ENCODE assay signal across 11 cellular contexts in genomic region chr9:110257971-110258370, GRCh38. TPM values are rescaled to one million over a fixed set of nuclear protein-coding genes. Genes with fewer than 3 reads are reported as not detected.
DNase-seq lines count a peak whose midpoint lies in the region; ATAC-seq and TF ChIP-seq lines count a peak whose summit lies in the region.
"Had no signal": no experiment of that assay in that cellular context is flagged by ENCODE, and none has a peak within 500 bp of the region (broad histone marks: within the 10 kb centered on the region; RNA-seq: fewer than 3 reads in every experiment).

No MANE protein-coding gene starts in this region.

- H3K14ac ChIP-seq in IMR-90 (replicated peaks; ENCODE audit: low read depth, low read length) = peak overlapping the region; percentile 94; the same call in 1 of the 2 replicates

- no peak for TF ChIP-seq RAD21 in IMR-90 (IDR thresholded peaks at IDR 0.05; ENCODE audit: low read length)

- no peak for ATAC-seq in IMR-90 (ENCODE audit: low read depth)
- no peak for ATAC-seq in GM21528 (IDR thresholded peaks at IDR 0.05; ENCODE audit: low FRiP score, unreplicated experiment)

- peak overlapping the region; percentile 90; the same call in 1 of the 2 replicates for H3K56ac ChIP-seq in IMR-90 (ENCODE audit: extremely low read depth, insufficient read depth, low read length)

- DNase-seq in IMR-90 = peak; percentile 15
- DNase-seq in neural crest cell (ENCODE audit: low read depth, low spot score) = no peak
- no peak for DNase-seq in NCI-H1436 (lab: John Stamatoyannopoulos, UW)
- DNase-seq in activated CD4-positive, CD25-positive, alpha-beta regulatory T cell treated with anti-CD3 and anti-CD28 coated beads, Interleukin-2, amount 50 U/mL, for 72 hours = no peak
- DNase-seq in activated CD4-positive, alpha-beta T cell treated with anti-CD3 and anti-CD28 coated beads for 4 hours = no peak
- DNase-seq: activated CD4-positive, CD25-positive, alpha-beta regulatory T cell; NCI-H226 had no signal

- in situ Hi-C loops in IMR-90 (cut with MboI; ENCODE audit: low sequenced_read_pairs) = no loop called here

- H3K79me1 ChIP-seq in IMR-90 (ENCODE audit: low read depth in 1 of 2, low read length in 2 of 2) = peaks cover 7 to 37% of the 10 kb centered on the region in 2 experiments; a peak in 2 of 4 replicates

- H3K27me3 ChIP-seq in BLaER1 treated with 17β-estradiol and CSF1 and Interleukin-3, amounts not matched to agents 10 nM and 100 nM = no peaks in the 10 kb centered on the region
- H3K27me3 ChIP-seq in IMR-90 (ENCODE audit: control insufficient read depth, insufficient read depth, low read length) = no peaks in the 10 kb centered on the region

- H3K18ac ChIP-seq in IMR-90 (ENCODE audit: low read depth, low read length) = peak overlapping the region; percentile 93; the same call in 1 of the 2 replicates

- H3K36me3 ChIP-seq in BLaER1 treated with 17β-estradiol and CSF1 and Interleukin-3, amounts not matched to agents 10 nM and 100 nM = peaks cover 0 to 7% (median 0%) of the 10 kb centered on the region in 11 experiments; a peak in 1 of 22 replicates
- H3K36me3 ChIP-seq in IMR-90 (ENCODE audit: control insufficient read depth, insufficient read depth, low read length) = no peaks in the 10 kb centered on the region

- no peaks in the 10 kb centered on the region for H3K9me3 ChIP-seq in BLaER1 treated with 17β-estradiol and CSF1 and Interleukin-3, amounts not matched to agents 10 nM and 100 nM (replicated peaks in 1 of 11)
- H3K9me3 ChIP-seq in IMR-90 (ENCODE audit: control insufficient read depth, insufficient read depth, low read length) = no peaks in the 10 kb centered on the region

- no peaks in the 10 kb centered on the region for H3K9me3 Mint-ChIP-seq in dendritic cell treated with granulocyte-macrophage colony-stimulating factor and Interleukin-4, amounts not matched to agents 40 ng/mL and 50 ng/mL, for 4 days
- no peaks in the 10 kb centered on the region for H3K9me3 Mint-ChIP-seq in neural crest cell

- H2BK20ac ChIP-seq in IMR-90 (ENCODE audit: low read depth, low read length) = peak overlapping the region; percentile 33; the same call in 1 of the 2 replicates

- WGBS in IMR-90 (ENCODE audit: extremely low coverage in 2 of 2, insufficient read length in 1 of 2), 2 experiments = no CpG with 5 or more reads among the region's 1 CpG

- peak overlapping the region; percentile 86; the same call in 1 of the 2 replicates for H3K23ac ChIP-seq in IMR-90 (ENCODE audit: low read depth, low read length)

- peak overlapping the region in 9 of 11 experiments; percentile 69 to 96 (median 93); a peak in 14 of 22 replicates for H3K27ac ChIP-seq in BLaER1 treated with 17β-estradiol and CSF1 and Interleukin-3, amounts not matched to agents 10 nM and 100 nM
- H3K27ac ChIP-seq in IMR-90 (ENCODE audit: insufficient read depth, low read length) = peak overlapping the region; percentile 91; the same call in 1 of the 2 replicates

- H2BK120ac ChIP-seq in IMR-90 (ENCODE audit: low read depth, low read length) = peak overlapping the region; percentile 81

- H4K20me1 ChIP-seq in BLaER1 treated with 17β-estradiol and CSF1 and Interleukin-3, amounts not matched to agents 10 nM and 100 nM = peaks cover 22 to 32% (median 28%) of the 10 kb centered on the region in 11 experiments
- peaks cover 30% of the 10 kb centered on the region for H4K20me1 ChIP-seq in IMR-90 (ENCODE audit: insufficient read depth, low read length)

- TF ChIP-seq CTCF in IMR-90 (conservative IDR thresholded peaks at IDR 0.05; ENCODE audit: low read depth, low read length) = no peak
- no peak for TF ChIP-seq CTCF in neural crest cell (conservative IDR thresholded peaks at IDR 0.05)

- H3K4ac ChIP-seq in IMR-90 (ENCODE audit: low read depth, low read length) = peak overlapping the region; percentile 95

- peaks cover 27 to 44% (median 30%) of the 10 kb centered on the region in 10 experiments for H3K4me1 ChIP-seq in BLaER1 treated with 17β-estradiol and CSF1 and Interleukin-3, amounts not matched to agents 10 nM and 100 nM
- H3K4me1 ChIP-seq in IMR-90 (ENCODE audit: control insufficient read depth, insufficient read depth, low read length) = peaks cover 12% of the 10 kb centered on the region

- intact Hi-C loops in IMR-90 (cut with micrococcal nuclease) = loop anchor here (5.0 to 10.0 kb wide), 6 partner anchors 94 to 364 kb away; partner anchors contain the start of gene SVEP1
- intact Hi-C loops in dendritic cell treated with granulocyte-macrophage colony-stimulating factor and Interleukin-4, amounts not matched to agents 40 ng/mL and 50 ng/mL, for 4 days (cut with micrococcal nuclease) = loop anchor here (10.0 kb wide), 2 partner anchors 67 to 1227 kb away; partner anchors contain the start of gene ECPAS

- no peak for TF ChIP-seq POLR2A in IMR-90 (IDR thresholded peaks at IDR 0.05; ENCODE audit: low read depth, low read length)

- CTCF ChIA-PET in IMR-90 (lab: Yijun Ruan, JAX) = interaction anchor here (1.0 kb wide), 1 partner anchor 63 kb away, joined by 3 read pairs; no protein-coding TSS in a partner anchor

- peak overlapping the region; percentile 92; the same call in 1 of the 3 replicates for H2BK15ac ChIP-seq in IMR-90 (ENCODE audit: low read depth, low read length)

- peak overlapping the region; percentile 74 to 93 (median 90) for H3K4me2 ChIP-seq in BLaER1 treated with 17β-estradiol and CSF1 and Interleukin-3, amounts not matched to agents 10 nM and 100 nM
- peak overlapping the region; percentile 88 for H3K4me2 ChIP-seq in IMR-90 (ENCODE audit: low read depth, low read length)

- peak overlapping the region; percentile 46; the same call in 1 of the 2 replicates for H2AK5ac ChIP-seq in IMR-90 (ENCODE audit: low read depth, low read length)

- H3K4me1 Mint-ChIP-seq in dendritic cell treated with granulocyte-macrophage colony-stimulating factor and Interleukin-4, amounts not matched to agents 40 ng/mL and 50 ng/mL, for 4 days (ENCODE audit: low read depth) = peaks cover 59% of the 10 kb centered on the region
- H3K4me1 Mint-ChIP-seq in neural crest cell = peaks cover 40% of the 10 kb centered on the region

- H4K5ac ChIP-seq in IMR-90 (ENCODE audit: low read depth, low read length) = peak overlapping the region; percentile 89

- H3K27me3 Mint-ChIP-seq in dendritic cell treated with granulocyte-macrophage colony-stimulating factor and Interleukin-4, amounts not matched to agents 40 ng/mL and 50 ng/mL, for 4 days = no peaks in the 10 kb centered on the region
- H3K27me3 Mint-ChIP-seq in neural crest cell (ENCODE audit: low read depth) = no peaks in the 10 kb centered on the region

- no peak overlapping the region for H2BK5ac ChIP-seq in IMR-90 (ENCODE audit: low read depth, low read length, poor library complexity, severe bottlenecking)

- H3K4me3 Mint-ChIP-seq in dendritic cell treated with granulocyte-macrophage colony-stimulating factor and Interleukin-4, amounts not matched to agents 40 ng/mL and 50 ng/mL, for 4 days = peak overlapping the region; percentile 98
- H3K4me3 Mint-ChIP-seq in neural crest cell = peak overlapping the region; percentile 96

- peak overlapping the region; percentile 58 for H2AK9ac ChIP-seq in IMR-90 (replicated peaks; ENCODE audit: low read depth, low read length, poor library complexity)

- POLR2A ChIA-PET in IMR-90 (lab: Charles Lee; ENCODE audit: unreplicated experiment) = interaction anchor here (1.0 kb wide), 2 partner anchors 14 to 21 kb away, joined by 3 read pairs; no protein-coding TSS in a partner anchor

- dilution Hi-C loops in IMR-90 (cut with HindIII; ENCODE audit: low sequenced_read_pairs, unreplicated experiment) = no loop called here

- peak overlapping the region in 5 of 10 experiments; percentile 92 to 95 (median 95); a peak in 5 of 20 replicates for H3K4me3 ChIP-seq in BLaER1 treated with 17β-estradiol and CSF1 and Interleukin-3, amounts not matched to agents 10 nM and 100 nM
- no peak overlapping the region for H3K4me3 ChIP-seq in IMR-90 (ENCODE audit: insufficient read depth, low read depth, low read length)

- H2AFZ ChIP-seq in IMR-90 (replicated peaks; ENCODE audit: low read length, poor library complexity) = peak overlapping the region; percentile 100

- peak overlapping the region; percentile 72 to 98; a peak in 2 of 4 replicates for H4K8ac ChIP-seq in IMR-90 (ENCODE audit: low read depth in 2 of 2, low read length in 2 of 2)

- H4K91ac ChIP-seq in IMR-90 (ENCODE audit: insufficient read depth, low read depth, low read length) = peak overlapping the region; percentile 98; the same call in 1 of the 2 replicates

- H3K9ac ChIP-seq in BLaER1 treated with 17β-estradiol and CSF1 and Interleukin-3, amounts not matched to agents 10 nM and 100 nM = peak overlapping the region in 8 of 11 experiments; percentile 85 to 97 (median 94); a peak in 14 of 22 replicates
- peak overlapping the region; percentile 69; the same call in 1 of the 2 replicates for H3K9ac ChIP-seq in IMR-90 (ENCODE audit: low read depth, low read length)
- H3K9ac ChIP-seq: parathyroid adenoma had no signal

- no TSS peak for BruUV-seq in IMR-90 (replicated peaks; lab: Mats Ljungman, UMichigan)

- peak overlapping the region; percentile 96 for H3K27ac Mint-ChIP-seq in dendritic cell treated with granulocyte-macrophage colony-stimulating factor and Interleukin-4, amounts not matched to agents 40 ng/mL and 50 ng/mL, for 4 days
- no peak overlapping the region for H3K27ac Mint-ChIP-seq in neural crest cell (ENCODE audit: unreplicated experiment)

- peaks cover 26% of the 10 kb centered on the region for H3K36me3 Mint-ChIP-seq in dendritic cell treated with granulocyte-macrophage colony-stimulating factor and Interleukin-4, amounts not matched to agents 40 ng/mL and 50 ng/mL, for 4 days (ENCODE audit: low read depth)
- no peaks in the 10 kb centered on the region for H3K36me3 Mint-ChIP-seq in neural crest cell (ENCODE audit: low read depth)

- H3K9me1 ChIP-seq in IMR-90 (ENCODE audit: insufficient read depth, low read length) = peaks cover 4% of the 10 kb centered on the region; the same call in 1 of the 2 replicates

TF ChIP-seq in IMR-90, 13 proteins besides CTCF, POLR2A, EP300 and RAD21:
- TF ChIP-seq BHLHE40 (IDR thresholded peaks at IDR 0.05; ENCODE audit: low read depth, low read length) (no peak), CEBPB (IDR thresholded peaks at IDR 0.05; ENCODE audit: low read depth, low read length) (no peak), RCOR1 (IDR thresholded peaks at IDR 0.05; ENCODE audit: insufficient replicate concordance, low read length) (no peak)

RNA-seq across cellular contexts. Expression of gene TXN, which starts 1.7 kb away (rescaled TPM):
- total RNA-seq in IMR-90 (2012; rRNA removed) (277 and 588 TPM in 2 replicates), neural crest cell (181 and 188 TPM in 2 replicates)
- 488 and 578 TPM in 2 replicates for polyA plus RNA-seq in IMR-90 (2012; rRNA removed)
- polyA plus RNA-seq in IMR-90 (2012; cell fraction: cytosol; rRNA removed) = 149 and 339 TPM in 2 replicates
- 22.4 and 173 TPM in 2 replicates for polyA plus RNA-seq in IMR-90 (2012; cell fraction: nucleus; rRNA removed; ENCODE audit: low replicate concordance)

RNA-seq across cellular contexts. Expression of gene C9orf152, which starts 50.0 kb away (rescaled TPM):
- total RNA-seq in IMR-90 (2012; rRNA removed) (not detected in 2 replicates), neural crest cell (not detected in 2 replicates)
- not detected in 2 replicates for polyA plus RNA-seq in IMR-90 (2012; rRNA removed)
- not detected in 2 replicates for polyA plus RNA-seq in IMR-90 (2012; cell fraction: cytosol; rRNA removed)
- not detected in 2 replicates for polyA plus RNA-seq in IMR-90 (2012; cell fraction: nucleus; rRNA removed; ENCODE audit: low replicate concordance)
